In the genomic region with DNA sequence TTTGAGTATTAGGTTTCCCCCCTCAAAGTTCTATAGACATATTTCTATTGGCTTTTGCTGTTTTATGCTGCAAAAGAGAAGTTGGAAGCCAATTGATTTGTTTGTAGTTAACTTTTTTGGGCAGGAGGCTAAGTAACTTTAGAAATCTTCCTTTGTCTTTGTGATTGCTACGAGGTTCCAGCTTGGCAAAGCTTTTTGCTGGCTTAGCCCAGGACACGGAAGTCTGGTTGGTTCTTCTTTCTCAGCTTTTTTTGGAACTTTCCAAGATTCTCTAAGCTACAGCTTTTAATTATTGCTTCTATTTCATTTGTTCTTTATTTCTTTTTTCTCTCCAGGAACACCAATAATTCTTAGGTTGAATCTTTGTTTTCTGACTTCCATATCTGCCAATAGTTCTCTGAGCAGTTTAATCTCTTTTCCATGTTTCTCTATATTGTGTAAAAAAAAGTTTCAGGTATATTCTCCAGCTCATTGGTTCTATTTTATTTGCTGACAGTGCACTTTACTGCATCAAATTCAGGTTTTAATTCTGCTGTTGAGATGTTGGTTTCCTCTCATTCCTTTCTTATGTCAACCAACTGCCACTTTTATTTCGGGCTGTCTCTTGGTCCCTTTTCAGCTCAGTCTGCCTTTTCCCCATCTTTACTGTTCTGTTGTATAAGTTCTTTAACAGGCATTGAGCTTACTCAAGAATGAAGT, we compare ENCODE assay signal across 1 cellular context.
TF ChIP-seq lines count a peak whose summit lies in the region.

No MANE protein-coding gene starts in this region.

TF ChIP-seq in SK-N-SH, 30 proteins besides CTCF, POLR2A, EP300 and RAD21 (continued from another document):
- TF ChIP-seq JUND (IDR thresholded peaks at IDR 0.05) (no peak), SIN3A (IDR thresholded peaks at IDR 0.05; ENCODE audit: borderline replicate concordance, low read depth, low read length) (no peak)
- TF ChIP-seq, protein P1, sequence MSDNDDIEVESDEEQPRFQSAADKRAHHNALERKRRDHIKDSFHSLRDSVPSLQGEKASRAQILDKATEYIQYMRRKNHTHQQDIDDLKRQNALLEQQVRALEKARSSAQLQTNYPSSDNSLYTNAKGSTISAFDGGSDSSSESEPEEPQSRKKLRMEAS (IDR thresholded peaks at IDR 0.05; ENCODE audit: low read depth): no peak
